In the genomic region with DNA sequence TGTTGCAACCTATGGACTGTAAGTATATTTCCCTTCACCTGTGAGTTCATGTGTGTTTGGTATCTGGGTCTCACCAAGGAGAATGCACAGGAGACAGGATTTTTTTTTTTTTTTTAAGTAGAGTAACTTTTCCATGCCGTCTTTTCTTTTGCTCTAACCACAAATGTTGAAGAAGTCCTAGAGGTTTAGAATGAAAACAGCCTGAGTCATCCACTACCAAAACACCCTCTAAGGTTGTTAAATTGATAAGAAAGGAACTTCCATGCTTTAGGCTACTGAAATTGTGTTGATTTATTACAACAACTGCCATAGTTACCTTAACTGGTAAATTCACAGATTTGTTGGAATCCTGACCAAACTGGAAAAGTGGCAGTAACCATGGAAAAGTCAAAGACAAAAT, we compare ENCODE assay signal across 20 cellular contexts.
"Had no signal": no experiment of that assay in that cellular context is flagged by ENCODE, and none has a peak within 500 bp of the region (broad histone marks: within the 10 kb centered on the region; RNA-seq: fewer than 3 reads in every experiment).

No MANE protein-coding gene starts in this region.

- H3K9me3 ChIP-seq: ascending aorta, esophagus squamous epithelium, tibial artery had no signal

- DNase-seq: activated CD4-positive, alpha-beta T cell treated with anti-CD3 and anti-CD28 coated beads, Interleukin-2, amount 50 U/mL, for 1 hour; activated CD4-positive, CD25-positive, alpha-beta regulatory T cell treated with anti-CD3 and anti-CD28 coated beads, Interleukin-2, amount 50 U/mL, for 72 hours; activated CD8-positive, alpha-beta memory T cell treated with anti-CD3 and anti-CD28 coated beads, Interleukin-2, amount 50 U/mL, for 4 hours; activated effector memory CD4-positive, alpha-beta T cell treated with Interleukin-2 at 50 U/mL for 16 hours; activated naive CD4-positive, alpha-beta T cell treated with anti-CD3 and anti-CD28 coated beads, Interleukin-2, amount 10 ng/mL, durations not matched to agents 7 days and 5 days; activated T-cell treated with anti-CD3 and anti-CD28 coated beads, Interleukin-2, amount 50 U/mL, for 4 hours; dermis blood vessel endothelial cell; effector memory CD8-positive, alpha-beta T cell; esophagus squamous epithelium; left colon; midbrain; occipital lobe; stimulated activated CD4-positive, alpha-beta T cell treated with anti-CD3 and anti-CD28 coated beads, Interleukin-2, amount 100 ng/mL, for 24 hours; stimulated activated naive CD8-positive, alpha-beta T cell treated with anti-CD3 and anti-CD28 coated beads, Interleukin-15, Interleukin-2, amounts not matched to agents 100 U/mL and 50 U/mL, for 24 hours; substantia nigra; T1000; tibial artery had no signal

- H3K4me1 ChIP-seq: ascending aorta, esophagus squamous epithelium, tibial artery had no signal

- H3K36me3 ChIP-seq: ascending aorta, esophagus squamous epithelium, tibial artery had no signal

- H3K27me3 ChIP-seq: ascending aorta, esophagus squamous epithelium, tibial artery had no signal

- H3K27ac ChIP-seq: ascending aorta, esophagus squamous epithelium, tibial artery, VCaP had no signal

- H3K4me3 ChIP-seq: ascending aorta, esophagus squamous epithelium, lung, tibial artery had no signal

- ATAC-seq: activated T-cell treated with anti-CD3 and anti-CD28 coated beads, Interleukin-2, amount 50 U/mL, for 4 hours; effector memory CD8-positive, alpha-beta T cell; left colon; stimulated activated naive CD8-positive, alpha-beta T cell treated with anti-CD3 and anti-CD28 coated beads, Interleukin-15, Interleukin-2, amounts not matched to agents 100 U/mL and 50 U/mL, for 24 hours had no signal
